3 cellular contexts compared by ENCODE assay signal in genomic region chr2:152273732-152274260, GRCh38.
DNase-seq lines count a peak whose midpoint lies in the region; ATAC-seq, FAIRE-seq and TF ChIP-seq lines count a peak whose summit lies in the region.
"Not testable (repeated sequence)": the region's sequence is repeated elsewhere in the genome, so short reads cannot be mapped to it uniquely, and the experiment has no call there.

No MANE protein-coding gene starts in this region.

- ATAC-seq in HepG2: not testable (repeated sequence)

- not testable (repeated sequence) for H3K36me3 Mint-ChIP-seq in endodermal cell (ENCODE audit: low read depth)

- not testable (repeated sequence) for H3K4me3 ChIP-seq in HEK293 (ENCODE audit: low read depth, low read length); HepG2 (replicated peaks in 1 of 3; ENCODE audit: insufficient read depth in 1 of 3, low read depth in 2 of 3, low read length in 3 of 3)
- peak overlapping the region; percentile 29 for H3K4me3 ChIP-seq in endodermal cell (ENCODE audit: low read length)

- not testable (repeated sequence) for H3K9me3 ChIP-seq in HEK293 (ENCODE audit: control insufficient read depth, insufficient read depth, low read depth, low read length)
- peaks cover 76% of the 10 kb centered on the region for H3K9me3 ChIP-seq in endodermal cell (ENCODE audit: control insufficient read depth, low read length)
- H3K9me3 ChIP-seq in HepG2 (ENCODE audit: low read length): peaks cover 49% of the 10 kb centered on the region

- H3K9ac ChIP-seq in endodermal cell (ENCODE audit: extremely low read depth, low read length, poor library complexity, severe bottlenecking); HepG2 (ENCODE audit: insufficient read depth, low read depth, low read length): not testable (repeated sequence)

- not testable (repeated sequence) for H3K27me3 ChIP-seq in endodermal cell (ENCODE audit: control insufficient read depth, insufficient read depth, low read length, poor library complexity, severe bottlenecking); HepG2 (ENCODE audit: control insufficient read depth in 1 of 2, insufficient read depth in 2 of 2, low read length in 2 of 2)

- H3K4me2 ChIP-seq in HepG2 (ENCODE audit: low read depth, low read length): not testable (repeated sequence)

- DNase-seq in endodermal cell; HepG2 (ENCODE audit: low spot score): not testable (repeated sequence)

- intact Hi-C loops in HepG2 (cut with micrococcal nuclease; ENCODE audit: unreplicated experiment): not testable (repeated sequence)

- TF ChIP-seq EP300 in HepG2 (IDR thresholded peaks at IDR 0.05; ENCODE audit: low read depth in 2 of 2, low read length in 2 of 2); HepG2 (CRISPR knock-in tag; IDR thresholded peaks at IDR 0.05; ENCODE audit: borderline replicate concordance): not testable (repeated sequence)

- H3K4me3 Mint-ChIP-seq in endodermal cell: not testable (repeated sequence)

- H3K27me3 Mint-ChIP-seq in endodermal cell (ENCODE audit: insufficient read depth): not testable (repeated sequence)

- H3K9me3 Mint-ChIP-seq in endodermal cell: peaks cover 82% of the 10 kb centered on the region

- in situ Hi-C loops in HepG2 (cut with HindIII; ENCODE audit: extremely low pct_ligation_motif_present, low pct_unique_long_range_greater_than_20kb): not testable (repeated sequence)

- TF ChIP-seq RAD21 in HepG2 (CRISPR knock-in tag; IDR thresholded peaks at IDR 0.05): not testable (repeated sequence)

- not testable (repeated sequence) for FAIRE-seq in HepG2 (lab: Jason Lieb, UNC)

- not testable (repeated sequence) for H4K20me1 ChIP-seq in HepG2 (ENCODE audit: insufficient read depth, low read length)

- TF ChIP-seq CTCF in HEK293 (tag by site-specific recombination; IDR thresholded peaks at IDR 0.05); endodermal cell (conservative IDR thresholded peaks at IDR 0.05); HepG2 (CRISPR knock-in tag; IDR thresholded peaks at IDR 0.05): not testable (repeated sequence)

- POLR2A ChIA-PET in HEK293 (lab: Yijun Ruan, JAX); HepG2 (lab: Yijun Ruan, JAX): not testable (repeated sequence)

- H3K27ac ChIP-seq in HEK293 (ENCODE audit: extremely low read depth, low read depth, low read length); endodermal cell (ENCODE audit: low read depth, low read length); HepG2 (ENCODE audit: extremely low read length, insufficient read depth, low read length): not testable (repeated sequence)

- not testable (repeated sequence) for H3K4me1 ChIP-seq in HEK293 (ENCODE audit: control insufficient read depth, insufficient read depth, low read length); endodermal cell (ENCODE audit: control insufficient read depth, insufficient read depth, low read length); HepG2 (ENCODE audit: insufficient read depth, low read length)

- 88% methylated on average over 2 of the region's 2 CpGs; no CpG with 5 or more reads in 1 of the 2 experiments for WGBS in endodermal cell (ENCODE audit: insufficient coverage in 1 of 2, insufficient read length in 1 of 2), 2 experiments
- WGBS in HepG2 (ENCODE audit: low lambda C conversion rate): 3% methylated on average over 2 of the region's 2 CpGs

- not testable (repeated sequence) for H2AFZ ChIP-seq in HepG2 (ENCODE audit: low read length)

- H3K36me3 ChIP-seq in HEK293 (ENCODE audit: control insufficient read depth in 2 of 2, insufficient read depth in 1 of 2, low read length in 2 of 2); endodermal cell (ENCODE audit: control insufficient read depth, insufficient read depth, low read length); HepG2 (replicated peaks in 1 of 2; ENCODE audit: control insufficient read depth in 1 of 2, insufficient read depth in 2 of 2, low read length in 2 of 2): not testable (repeated sequence)

- not testable (repeated sequence) for BruUV-seq in HepG2 (replicated peaks; lab: Mats Ljungman, UMichigan)

- not testable (repeated sequence) for H3K4me1 Mint-ChIP-seq in endodermal cell

- H3K79me2 ChIP-seq in HepG2 (ENCODE audit: insufficient read depth, low read length): not testable (repeated sequence)

- H3K27ac Mint-ChIP-seq in endodermal cell: not testable (repeated sequence)

- TF ChIP-seq POLR2A in HepG2 (IDR thresholded peaks at IDR 0.05; ENCODE audit: insufficient read depth in 1 of 2, low read depth in 2 of 2, low read length in 2 of 2): not testable (repeated sequence)

- CTCF ChIA-PET in HEK293 (lab: Yijun Ruan, JAX): interaction anchor here (1.2 kb wide), 1 partner anchor 248 kb away, joined by 3 read pairs; no protein-coding TSS in a partner anchor
- CTCF ChIA-PET in HepG2 (lab: Yijun Ruan, JAX; ENCODE audit: low intra/inter-chr PET ratio, low total read pairs): not testable (repeated sequence)

TF ChIP-seq in HEK293, 187 proteins besides CTCF, POLR2A, EP300 and RAD21:
- TF ChIP-seq SETDB1 (IDR thresholded peaks at IDR 0.05; ENCODE audit: insufficient read length, low read length): peak; percentile 78
- peak; percentile 44; the same call in 1 of the 2 replicates for TF ChIP-seq TRIM28 (IDR thresholded peaks at IDR 0.05; ENCODE audit: borderline replicate concordance, low read length)

TF ChIP-seq in HepG2, 621 proteins besides CTCF, POLR2A, EP300 and RAD21:
- TF ChIP-seq ZNF761 (CRISPR knock-in tag; conservative IDR thresholded peaks at IDR 0.05) (peak; percentile 98), ZNF816 (CRISPR knock-in tag; IDR thresholded peaks at IDR 0.05; ENCODE audit: borderline replicate concordance) (peak; percentile 97)
